In genomic region chr3:148006508-148006907, GRCh38 we compare ENCODE assay signal across 15 cellular contexts.
A peak's percentile ranks its signal among the peaks of the same experiment; 100 is the strongest.
DNase-seq lines count a peak whose midpoint lies in the region; TF ChIP-seq lines count a peak whose summit lies in the region.
"Had no signal": no experiment of that assay in that cellular context is flagged by ENCODE, and none has a peak within 500 bp of the region (broad histone marks: within the 10 kb centered on the region; RNA-seq: fewer than 3 reads in every experiment).

No MANE protein-coding gene starts in this region.

- H3K4ac ChIP-seq in trophoblast cell (ENCODE audit: low read depth, low read length) = no peak overlapping the region

- H3K27me3 ChIP-seq in brain microvascular endothelial cell (replicated peaks) (no peaks in the 10 kb centered on the region), neural progenitor cell (no peaks in the 10 kb centered on the region), trophoblast cell (ENCODE audit: insufficient read depth, low read length) (no peaks in the 10 kb centered on the region), suprapubic skin (no peaks in the 10 kb centered on the region)
- H3K27me3 ChIP-seq: stomach had no signal

- no peak for TF ChIP-seq EP300 in suprapubic skin (IDR thresholded peaks at IDR 0.05)

- no peak overlapping the region for H2AFZ ChIP-seq in neural progenitor cell (replicated peaks)
- no peak overlapping the region for H2AFZ ChIP-seq in trophoblast cell (ENCODE audit: insufficient read depth, low read length, poor library complexity)

- no peak overlapping the region for H2BK120ac ChIP-seq in trophoblast cell (ENCODE audit: insufficient read depth, low read length, poor library complexity)

- H3F3A ChIP-seq in neural progenitor cell (ENCODE audit: low read depth) = peaks cover 25% of the 10 kb centered on the region

- H3K18ac ChIP-seq in trophoblast cell (ENCODE audit: low read length) = no peak overlapping the region

- peaks cover 26% of the 10 kb centered on the region for H3K36me3 Mint-ChIP-seq in neural progenitor cell

- H3K36me3 ChIP-seq in brain microvascular endothelial cell (replicated peaks) (no peaks in the 10 kb centered on the region), neural progenitor cell (no peaks in the 10 kb centered on the region), trophoblast cell (ENCODE audit: control insufficient read depth in 1 of 2, insufficient read depth in 2 of 2, low read length in 2 of 2) (no peaks in the 10 kb centered on the region), suprapubic skin (no peaks in the 10 kb centered on the region)
- H3K36me3 ChIP-seq: lower lobe of right lung, stomach had no signal

- H3K4me2 ChIP-seq in neural progenitor cell = no peak overlapping the region
- H3K4me2 ChIP-seq in trophoblast cell (ENCODE audit: low read length) = no peak overlapping the region

- no peak overlapping the region for H2BK5ac ChIP-seq in trophoblast cell (ENCODE audit: low read depth, low read length, poor library complexity)

- H3K27me3 Mint-ChIP-seq in neural progenitor cell (ENCODE audit: insufficient read depth, low read depth) = peaks cover 2% of the 10 kb centered on the region
- H3K27me3 Mint-ChIP-seq: activated CD4-positive, alpha-beta T cell treated with anti-CD3 and anti-CD28 coated beads, Interleukin-2, amount 10 ng/mL, durations not matched to agents 7 days and 5 days had no signal

- no peak overlapping the region for H3K4me3 Mint-ChIP-seq in neural progenitor cell
- H3K4me3 Mint-ChIP-seq: activated CD4-positive, alpha-beta T cell treated with anti-CD3 and anti-CD28 coated beads, Interleukin-2, amount 10 ng/mL, durations not matched to agents 7 days and 5 days had no signal

- no peak overlapping the region for H3K23ac ChIP-seq in trophoblast cell (ENCODE audit: low read length)

- no peak overlapping the region for H3K27ac Mint-ChIP-seq in neural progenitor cell
- H3K27ac Mint-ChIP-seq: activated CD4-positive, alpha-beta T cell treated with anti-CD3 and anti-CD28 coated beads, Interleukin-2, amount 10 ng/mL, durations not matched to agents 7 days and 5 days had no signal

- H3K9me3 ChIP-seq in neural progenitor cell (ENCODE audit: low read depth) (no peaks in the 10 kb centered on the region), trophoblast cell (ENCODE audit: insufficient read depth, low read depth, low read length) (no peaks in the 10 kb centered on the region), suprapubic skin (no peaks in the 10 kb centered on the region)
- H3K9me3 ChIP-seq: lower lobe of right lung had no signal

- no peak overlapping the region for H4K12ac ChIP-seq in trophoblast cell (ENCODE audit: low read depth, low read length)

- H3K4me3 ChIP-seq in brain microvascular endothelial cell (ENCODE audit: low read depth, low read length) (no peak overlapping the region), neural progenitor cell (no peak overlapping the region), trophoblast cell (ENCODE audit: low read depth, low read length) (no peak overlapping the region), suprapubic skin (no peak overlapping the region)
- H3K4me3 ChIP-seq: lower lobe of right lung, stomach had no signal

- H3K4me1 ChIP-seq in neural progenitor cell (peaks cover 28% of the 10 kb centered on the region), trophoblast cell (ENCODE audit: control insufficient read depth in 1 of 2, insufficient read depth in 2 of 2, low read length in 2 of 2) (peaks cover 0 to 2% of the 10 kb centered on the region in 2 experiments), suprapubic skin (no peaks in the 10 kb centered on the region)
- H3K4me1 ChIP-seq: lower lobe of right lung, stomach had no signal

- no peak overlapping the region for H4K91ac ChIP-seq in trophoblast cell (ENCODE audit: low read depth, low read length)

- DNase-seq in ELF-1 (ENCODE audit: low read depth, low spot score) = peak; percentile 5
- DNase-seq in M059J (ENCODE audit: low read depth) = peak; percentile 92
- peak; percentile 87 for DNase-seq in brain microvascular endothelial cell
- peak; percentile 11 for DNase-seq in neural progenitor cell (ENCODE audit: low spot score)
- no peak for DNase-seq in caudate nucleus (lab: John Stamatoyannopoulos, UW)
- DNase-seq in trophoblast cell = no peak
- DNase-seq in DMS153 (lab: John Stamatoyannopoulos, UW) = no peak
- no peak for DNase-seq in suprapubic skin (ENCODE audit: low spot score in 2 of 2)
- DNase-seq: activated CD4-positive, alpha-beta T cell treated with anti-CD3 and anti-CD28 coated beads, Interleukin-2, amount 10 ng/mL, durations not matched to agents 7 days and 5 days; activated gamma-delta T cell treated with Interleukin-2 at 50 U/mL for 16 hours; cortex of kidney; lower lobe of right lung; NCI-H510A treated with DMSO at 0.1 percent for 48 hours; stimulated activated CD4-positive, alpha-beta T cell treated with anti-CD3 and anti-CD28 coated beads, Interleukin-4, amount 100 ng/mL, for 24 hours; stomach had no signal

- H2AK5ac ChIP-seq in trophoblast cell (ENCODE audit: low read length) = no peak overlapping the region

- no peak for TF ChIP-seq CTCF in brain microvascular endothelial cell (IDR thresholded peaks at IDR 0.05; ENCODE audit: low read depth, low read length, missing control alignments)
- TF ChIP-seq CTCF in neural progenitor cell (IDR thresholded peaks at IDR 0.05) = no peak
- no peak for TF ChIP-seq CTCF in suprapubic skin (IDR thresholded peaks at IDR 0.05)

- in situ Hi-C loops in brain microvascular endothelial cell (cut with HindIII; ENCODE audit: low pct_ligation_motif_present, low sequenced_read_pairs) = no loop called here

- no peak overlapping the region for H4K8ac ChIP-seq in trophoblast cell (ENCODE audit: low read depth, low read length)

- H3K79me1 ChIP-seq in trophoblast cell (ENCODE audit: low read length) = no peaks in the 10 kb centered on the region

- H3K9ac ChIP-seq in neural progenitor cell = no peak overlapping the region
- no peak overlapping the region for H3K9ac ChIP-seq in trophoblast cell (ENCODE audit: low read length)

- peaks cover 8% of the 10 kb centered on the region for H3K9me3 Mint-ChIP-seq in neural progenitor cell
- H3K9me3 Mint-ChIP-seq: activated CD4-positive, alpha-beta T cell treated with anti-CD3 and anti-CD28 coated beads, Interleukin-2, amount 10 ng/mL, durations not matched to agents 7 days and 5 days had no signal

- no peaks in the 10 kb centered on the region for H3K79me2 ChIP-seq in neural progenitor cell (ENCODE audit: low read depth)
- H3K79me2 ChIP-seq in trophoblast cell (ENCODE audit: control insufficient read depth, insufficient read depth, low read length, poor library complexity) = no peaks in the 10 kb centered on the region

- no peak overlapping the region for H3K14ac ChIP-seq in trophoblast cell (ENCODE audit: low read length)

- no peak for TF ChIP-seq POLR2A in suprapubic skin (IDR thresholded peaks at IDR 0.05)

- H3K27ac ChIP-seq in brain microvascular endothelial cell (no peak overlapping the region), neural progenitor cell (no peak overlapping the region), caudate nucleus (ENCODE audit: low read depth, low read length) (no peak overlapping the region), trophoblast cell (ENCODE audit: low read depth, low read length) (no peak overlapping the region), suprapubic skin (no peak overlapping the region)
- H3K27ac ChIP-seq: lower lobe of right lung, stomach had no signal

- no peaks in the 10 kb centered on the region for H4K20me1 ChIP-seq in neural progenitor cell (ENCODE audit: low read depth)

- peaks cover 29% of the 10 kb centered on the region for H3K4me1 Mint-ChIP-seq in neural progenitor cell
- H3K4me1 Mint-ChIP-seq: activated CD4-positive, alpha-beta T cell treated with anti-CD3 and anti-CD28 coated beads, Interleukin-2, amount 10 ng/mL, durations not matched to agents 7 days and 5 days had no signal

- no peak overlapping the region for H2BK12ac ChIP-seq in trophoblast cell (ENCODE audit: low read length)

Comparison
In these comparisons a context has a peak if more than half of its experiments do, and no peak if none do; other contexts are left out.
1. DNase-seq: peak in ELF-1 (single experiment), M059J (single experiment), brain microvascular endothelial cell (single experiment) and neural progenitor cell (single experiment); none in caudate nucleus (0 of 61), trophoblast cell (0 of 2), DMS153 (single experiment) and suprapubic skin (0 of 2).